Comparison of ENCODE assay signal across 2 cellular contexts in genomic region chr11:118304809-118305248, GRCh38.
TF ChIP-seq lines count a peak whose summit lies in the region.

No MANE protein-coding gene starts in this region.

TF ChIP-seq in liver, 16 proteins besides CTCF, POLR2A, EP300 and RAD21:
- TF ChIP-seq GABPA (IDR thresholded peaks at IDR 0.05 in 1 of 2, conservative IDR thresholded peaks at IDR 0.05 in 1 of 2) (no peak), YY1 (IDR thresholded peaks at IDR 0.05) (peak; percentile 66), FOXA2 (IDR thresholded peaks at IDR 0.05) (no peak)

TF ChIP-seq in HepG2, 621 proteins besides CTCF, POLR2A, EP300 and RAD21:
- TF ChIP-seq PRDM10 (CRISPR knock-in tag; IDR thresholded peaks at IDR 0.05; ENCODE audit: low read depth) (no peak), ZNF687 (CRISPR knock-in tag; IDR thresholded peaks at IDR 0.05) (no peak), ZNF136 (CRISPR knock-in tag; IDR thresholded peaks at IDR 0.05; ENCODE audit: low read depth) (no peak), RELA (CRISPR knock-in tag; IDR thresholded peaks at IDR 0.05) (no peak)
